ENCODE assay signal across 8 cellular contexts in the genomic region with DNA sequence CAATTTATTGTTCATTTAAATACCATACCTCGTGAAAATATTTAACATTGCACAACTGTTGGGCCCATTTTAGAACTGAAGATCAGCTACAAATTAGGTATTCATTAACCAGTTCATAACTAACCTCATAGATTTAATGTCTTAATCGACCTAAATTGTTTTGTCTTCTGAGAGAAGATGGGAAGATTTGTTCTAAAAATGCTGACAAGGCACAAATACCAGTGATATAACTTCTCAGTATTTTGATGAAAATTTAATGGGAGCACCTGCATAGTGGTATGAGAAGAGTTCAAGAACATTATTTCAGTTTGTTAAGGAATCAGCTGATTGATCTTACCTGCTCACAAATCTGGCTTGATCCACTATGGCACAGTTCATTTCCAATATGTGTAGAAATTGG. TPM values are rescaled to one million over a fixed set of nuclear protein-coding genes. Genes with fewer than 3 reads are reported as not detected.
"Had no signal": no experiment of that assay in that cellular context is flagged by ENCODE, and none has a peak within 500 bp of the region (broad histone marks: within the 10 kb centered on the region; RNA-seq: fewer than 3 reads in every experiment).

No MANE protein-coding gene starts in this region.

- H3K27ac ChIP-seq: GM23248, KMS-11 had no signal

- H3K4me3 ChIP-seq: GM23248 had no signal

- DNase-seq: GM23248, GOT3, H9, HCEC 1CT, KBM-7 had no signal

- H2AFZ ChIP-seq: GM23248 had no signal

- H3K4me1 Mint-ChIP-seq: H9 had no signal

- H3K4me2 ChIP-seq: KMS-11 had no signal

- FAIRE-seq: H54, HTR-8/SVneo had no signal

- H3K27ac Mint-ChIP-seq: H9 had no signal

- H3K9ac ChIP-seq: GM23248, KMS-11 had no signal

- H3K4me3 Mint-ChIP-seq: H9 had no signal

RNA-seq across cellular contexts. Expression of gene POF1B, which starts 33.9 kb away (rescaled TPM):
- total RNA-seq: GM23248, H9 had no signal
- polyA plus RNA-seq: GM23248 had no signal
